ENCODE assay signal across 2 cellular contexts in the genomic region with DNA sequence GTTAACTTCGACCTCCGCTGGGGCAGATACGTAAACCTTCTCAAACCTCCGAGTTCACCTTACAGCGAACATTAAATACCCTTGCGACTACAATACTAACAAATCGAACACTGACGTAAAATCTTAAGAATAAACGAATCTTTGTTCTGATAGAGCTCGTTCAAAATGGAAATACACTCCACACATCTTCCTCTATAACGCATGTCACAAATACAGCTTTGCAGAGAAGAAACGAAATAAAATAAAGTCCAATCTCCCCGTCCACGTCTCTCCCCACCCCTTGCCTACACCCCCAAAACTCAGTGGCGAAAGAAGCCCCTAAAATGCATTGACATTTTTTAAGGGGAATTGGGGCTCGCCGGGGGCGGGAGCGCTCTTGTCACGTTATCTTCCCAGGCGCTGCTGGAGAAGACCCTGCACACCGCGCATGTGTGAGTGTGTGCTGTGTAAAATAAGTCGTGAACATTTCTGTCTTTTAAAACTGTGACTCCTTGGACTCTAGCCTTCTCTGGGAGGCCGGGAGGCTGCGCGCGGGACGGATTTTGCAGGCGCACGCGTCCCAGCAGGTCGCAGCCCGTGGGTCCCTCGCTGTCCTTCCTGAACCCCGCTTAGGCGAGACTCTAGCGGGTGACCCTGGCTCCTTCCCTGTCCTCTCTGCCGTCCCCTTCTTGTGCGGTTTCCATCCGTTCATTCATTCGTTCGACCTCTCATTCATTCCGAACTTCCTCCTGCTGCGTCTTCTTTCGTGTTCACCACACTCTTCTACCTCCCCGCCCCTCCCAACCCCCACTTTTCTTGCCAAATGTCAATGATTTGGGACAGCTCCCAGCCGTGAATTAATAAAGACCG.
A peak's percentile ranks its signal among the peaks of the same experiment; 100 is the strongest.
TF ChIP-seq lines count a peak whose summit lies in the region.

No MANE protein-coding gene starts in this region.

TF ChIP-seq in GM23338, 12 proteins besides CTCF, POLR2A, EP300 and RAD21 (continued from another document):
- TF ChIP-seq, protein P1, sequence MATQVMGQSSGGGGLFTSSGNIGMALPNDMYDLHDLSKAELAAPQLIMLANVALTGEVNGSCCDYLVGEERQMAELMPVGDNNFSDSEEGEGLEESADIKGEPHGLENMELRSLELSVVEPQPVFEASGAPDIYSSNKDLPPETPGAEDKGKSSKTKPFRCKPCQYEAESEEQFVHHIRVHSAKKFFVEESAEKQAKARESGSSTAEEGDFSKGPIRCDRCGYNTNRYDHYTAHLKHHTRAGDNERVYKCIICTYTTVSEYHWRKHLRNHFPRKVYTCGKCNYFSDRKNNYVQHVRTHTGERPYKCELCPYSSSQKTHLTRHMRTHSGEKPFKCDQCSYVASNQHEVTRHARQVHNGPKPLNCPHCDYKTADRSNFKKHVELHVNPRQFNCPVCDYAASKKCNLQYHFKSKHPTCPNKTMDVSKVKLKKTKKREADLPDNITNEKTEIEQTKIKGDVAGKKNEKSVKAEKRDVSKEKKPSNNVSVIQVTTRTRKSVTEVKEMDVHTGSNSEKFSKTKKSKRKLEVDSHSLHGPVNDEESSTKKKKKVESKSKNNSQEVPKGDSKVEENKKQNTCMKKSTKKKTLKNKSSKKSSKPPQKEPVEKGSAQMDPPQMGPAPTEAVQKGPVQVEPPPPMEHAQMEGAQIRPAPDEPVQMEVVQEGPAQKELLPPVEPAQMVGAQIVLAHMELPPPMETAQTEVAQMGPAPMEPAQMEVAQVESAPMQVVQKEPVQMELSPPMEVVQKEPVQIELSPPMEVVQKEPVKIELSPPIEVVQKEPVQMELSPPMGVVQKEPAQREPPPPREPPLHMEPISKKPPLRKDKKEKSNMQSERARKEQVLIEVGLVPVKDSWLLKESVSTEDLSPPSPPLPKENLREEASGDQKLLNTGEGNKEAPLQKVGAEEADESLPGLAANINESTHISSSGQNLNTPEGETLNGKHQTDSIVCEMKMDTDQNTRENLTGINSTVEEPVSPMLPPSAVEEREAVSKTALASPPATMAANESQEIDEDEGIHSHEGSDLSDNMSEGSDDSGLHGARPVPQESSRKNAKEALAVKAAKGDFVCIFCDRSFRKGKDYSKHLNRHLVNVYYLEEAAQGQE (IDR thresholded peaks at IDR 0.05; ENCODE audit: unreplicated experiment): no peak
- TF ChIP-seq CREB1 (CRISPR knock-in tag; IDR thresholded peaks at IDR 0.05; ENCODE audit: low read depth): no peak
- TF ChIP-seq EZH2phosphoT487 (IDR thresholded peaks at IDR 0.05; ENCODE audit: unreplicated experiment): peak; percentile 50
- no peak for TF ChIP-seq JUNB (IDR thresholded peaks at IDR 0.05; ENCODE audit: unreplicated experiment)
- TF ChIP-seq, protein P2, sequence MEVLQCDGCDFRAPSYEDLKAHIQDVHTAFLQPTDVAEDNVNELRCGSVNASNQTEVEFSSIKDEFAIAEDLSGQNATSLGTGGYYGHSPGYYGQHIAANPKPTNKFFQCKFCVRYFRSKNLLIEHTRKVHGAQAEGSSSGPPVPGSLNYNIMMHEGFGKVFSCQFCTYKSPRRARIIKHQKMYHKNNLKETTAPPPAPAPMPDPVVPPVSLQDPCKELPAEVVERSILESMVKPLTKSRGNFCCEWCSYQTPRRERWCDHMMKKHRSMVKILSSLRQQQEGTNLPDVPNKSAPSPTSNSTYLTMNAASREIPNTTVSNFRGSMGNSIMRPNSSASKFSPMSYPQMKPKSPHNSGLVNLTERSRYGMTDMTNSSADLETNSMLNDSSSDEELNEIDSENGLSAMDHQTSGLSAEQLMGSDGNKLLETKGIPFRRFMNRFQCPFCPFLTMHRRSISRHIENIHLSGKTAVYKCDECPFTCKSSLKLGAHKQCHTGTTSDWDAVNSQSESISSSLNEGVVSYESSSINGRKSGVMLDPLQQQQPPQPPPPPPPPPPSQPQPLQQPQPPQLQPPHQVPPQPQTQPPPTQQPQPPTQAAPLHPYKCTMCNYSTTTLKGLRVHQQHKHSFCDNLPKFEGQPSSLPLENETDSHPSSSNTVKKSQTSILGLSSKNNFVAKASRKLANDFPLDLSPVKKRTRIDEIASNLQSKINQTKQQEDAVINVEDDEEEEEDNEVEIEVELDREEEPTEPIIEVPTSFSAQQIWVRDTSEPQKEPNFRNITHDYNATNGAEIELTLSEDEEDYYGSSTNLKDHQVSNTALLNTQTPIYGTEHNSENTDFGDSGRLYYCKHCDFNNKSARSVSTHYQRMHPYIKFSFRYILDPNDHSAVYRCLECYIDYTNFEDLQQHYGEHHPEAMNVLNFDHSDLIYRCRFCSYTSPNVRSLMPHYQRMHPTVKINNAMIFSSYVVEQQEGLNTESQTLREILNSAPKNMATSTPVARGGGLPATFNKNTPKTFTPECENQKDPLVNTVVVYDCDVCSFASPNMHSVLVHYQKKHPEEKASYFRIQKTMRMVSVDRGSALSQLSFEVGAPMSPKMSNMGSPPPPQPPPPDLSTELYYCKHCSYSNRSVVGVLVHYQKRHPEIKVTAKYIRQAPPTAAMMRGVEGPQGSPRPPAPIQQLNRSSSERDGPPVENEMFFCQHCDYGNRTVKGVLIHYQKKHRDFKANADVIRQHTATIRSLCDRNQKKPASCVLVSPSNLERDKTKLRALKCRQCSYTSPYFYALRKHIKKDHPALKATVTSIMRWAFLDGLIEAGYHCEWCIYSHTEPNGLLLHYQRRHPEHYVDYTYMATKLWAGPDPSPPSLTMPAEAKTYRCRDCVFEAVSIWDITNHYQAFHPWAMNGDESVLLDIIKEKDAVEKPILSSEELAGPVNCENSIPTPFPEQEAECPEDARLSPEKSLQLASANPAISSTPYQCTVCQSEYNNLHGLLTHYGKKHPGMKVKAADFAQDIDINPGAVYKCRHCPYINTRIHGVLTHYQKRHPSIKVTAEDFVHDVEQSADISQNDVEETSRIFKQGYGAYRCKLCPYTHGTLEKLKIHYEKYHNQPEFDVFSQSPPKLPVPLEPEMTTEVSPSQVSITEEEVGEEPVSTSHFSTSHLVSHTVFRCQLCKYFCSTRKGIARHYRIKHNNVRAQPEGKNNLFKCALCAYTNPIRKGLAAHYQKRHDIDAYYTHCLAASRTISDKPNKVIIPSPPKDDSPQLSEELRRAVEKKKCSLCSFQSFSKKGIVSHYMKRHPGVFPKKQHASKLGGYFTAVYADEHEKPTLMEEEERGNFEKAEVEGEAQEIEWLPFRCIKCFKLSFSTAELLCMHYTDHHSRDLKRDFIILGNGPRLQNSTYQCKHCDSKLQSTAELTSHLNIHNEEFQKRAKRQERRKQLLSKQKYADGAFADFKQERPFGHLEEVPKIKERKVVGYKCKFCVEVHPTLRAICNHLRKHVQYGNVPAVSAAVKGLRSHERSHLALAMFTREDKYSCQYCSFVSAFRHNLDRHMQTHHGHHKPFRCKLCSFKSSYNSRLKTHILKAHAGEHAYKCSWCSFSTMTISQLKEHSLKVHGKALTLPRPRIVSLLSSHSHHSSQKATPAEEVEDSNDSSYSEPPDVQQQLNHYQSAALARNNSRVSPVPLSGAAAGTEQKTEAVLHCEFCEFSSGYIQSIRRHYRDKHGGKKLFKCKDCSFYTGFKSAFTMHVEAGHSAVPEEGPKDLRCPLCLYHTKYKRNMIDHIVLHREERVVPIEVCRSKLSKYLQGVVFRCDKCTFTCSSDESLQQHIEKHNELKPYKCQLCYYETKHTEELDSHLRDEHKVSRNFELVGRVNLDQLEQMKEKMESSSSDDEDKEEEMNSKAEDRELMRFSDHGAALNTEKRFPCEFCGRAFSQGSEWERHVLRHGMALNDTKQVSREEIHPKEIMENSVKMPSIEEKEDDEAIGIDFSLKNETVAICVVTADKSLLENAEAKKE (CRISPR knock-in tag; IDR thresholded peaks at IDR 0.05): no peak

TF ChIP-seq in GM12878, 131 proteins besides CTCF, POLR2A, EP300 and RAD21 (continued from another document):
- TF ChIP-seq, protein P3, sequence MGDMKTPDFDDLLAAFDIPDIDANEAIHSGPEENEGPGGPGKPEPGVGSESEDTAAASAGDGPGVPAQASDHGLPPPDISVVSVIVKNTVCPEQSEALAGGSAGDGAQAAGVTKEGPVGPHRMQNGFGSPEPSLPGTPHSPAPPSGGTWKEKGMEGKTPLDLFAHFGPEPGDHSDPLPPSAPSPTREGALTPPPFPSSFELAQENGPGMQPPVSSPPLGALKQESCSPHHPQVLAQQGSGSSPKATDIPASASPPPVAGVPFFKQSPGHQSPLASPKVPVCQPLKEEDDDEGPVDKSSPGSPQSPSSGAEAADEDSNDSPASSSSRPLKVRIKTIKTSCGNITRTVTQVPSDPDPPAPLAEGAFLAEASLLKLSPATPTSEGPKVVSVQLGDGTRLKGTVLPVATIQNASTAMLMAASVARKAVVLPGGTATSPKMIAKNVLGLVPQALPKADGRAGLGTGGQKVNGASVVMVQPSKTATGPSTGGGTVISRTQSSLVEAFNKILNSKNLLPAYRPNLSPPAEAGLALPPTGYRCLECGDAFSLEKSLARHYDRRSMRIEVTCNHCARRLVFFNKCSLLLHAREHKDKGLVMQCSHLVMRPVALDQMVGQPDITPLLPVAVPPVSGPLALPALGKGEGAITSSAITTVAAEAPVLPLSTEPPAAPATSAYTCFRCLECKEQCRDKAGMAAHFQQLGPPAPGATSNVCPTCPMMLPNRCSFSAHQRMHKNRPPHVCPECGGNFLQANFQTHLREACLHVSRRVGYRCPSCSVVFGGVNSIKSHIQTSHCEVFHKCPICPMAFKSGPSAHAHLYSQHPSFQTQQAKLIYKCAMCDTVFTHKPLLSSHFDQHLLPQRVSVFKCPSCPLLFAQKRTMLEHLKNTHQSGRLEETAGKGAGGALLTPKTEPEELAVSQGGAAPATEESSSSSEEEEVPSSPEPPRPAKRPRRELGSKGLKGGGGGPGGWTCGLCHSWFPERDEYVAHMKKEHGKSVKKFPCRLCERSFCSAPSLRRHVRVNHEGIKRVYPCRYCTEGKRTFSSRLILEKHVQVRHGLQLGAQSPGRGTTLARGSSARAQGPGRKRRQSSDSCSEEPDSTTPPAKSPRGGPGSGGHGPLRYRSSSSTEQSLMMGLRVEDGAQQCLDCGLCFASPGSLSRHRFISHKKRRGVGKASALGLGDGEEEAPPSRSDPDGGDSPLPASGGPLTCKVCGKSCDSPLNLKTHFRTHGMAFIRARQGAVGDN (IDR thresholded peaks at IDR 0.05): no peak
- TF ChIP-seq, protein P4, sequence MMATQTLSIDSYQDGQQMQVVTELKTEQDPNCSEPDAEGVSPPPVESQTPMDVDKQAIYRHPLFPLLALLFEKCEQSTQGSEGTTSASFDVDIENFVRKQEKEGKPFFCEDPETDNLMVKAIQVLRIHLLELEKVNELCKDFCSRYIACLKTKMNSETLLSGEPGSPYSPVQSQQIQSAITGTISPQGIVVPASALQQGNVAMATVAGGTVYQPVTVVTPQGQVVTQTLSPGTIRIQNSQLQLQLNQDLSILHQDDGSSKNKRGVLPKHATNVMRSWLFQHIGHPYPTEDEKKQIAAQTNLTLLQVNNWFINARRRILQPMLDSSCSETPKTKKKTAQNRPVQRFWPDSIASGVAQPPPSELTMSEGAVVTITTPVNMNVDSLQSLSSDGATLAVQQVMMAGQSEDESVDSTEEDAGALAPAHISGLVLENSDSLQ (IDR thresholded peaks at IDR 0.05): no peak
- no peak for TF ChIP-seq YBX1 (IDR thresholded peaks at IDR 0.05)
- no peak for TF ChIP-seq ATF7 (IDR thresholded peaks at IDR 0.05; ENCODE audit: low read depth)
